10 cellular contexts compared by ENCODE assay signal in genomic region chr18:12679183-12679786, GRCh38. TPM values are rescaled to one million over a fixed set of nuclear protein-coding genes. Genes with fewer than 3 reads are reported as not detected.
DNase-seq lines count a peak whose midpoint lies in the region; ATAC-seq and TF ChIP-seq lines count a peak whose summit lies in the region.
"Had no signal": no experiment of that assay in that cellular context is flagged by ENCODE, and none has a peak within 500 bp of the region (broad histone marks: within the 10 kb centered on the region; RNA-seq: fewer than 3 reads in every experiment).

No MANE protein-coding gene starts in this region.

- TF ChIP-seq EP300 in upper lobe of left lung (IDR thresholded peaks at IDR 0.05), result no peak

- no peaks in the 10 kb centered on the region for H3K9me3 Mint-ChIP-seq in activated T-cell treated with anti-CD3 and anti-CD28 coated beads, Interleukin-2, amount 50 U/mL, for 4 hours
- no peaks in the 10 kb centered on the region for H3K9me3 Mint-ChIP-seq in MCF 10A (ENCODE audit: unreplicated experiment)

- BruUV-seq in MCF 10A (replicated peaks; lab: Mats Ljungman, UMichigan), result no TSS peak

- H3K36me3 ChIP-seq in lower lobe of right lung (peaks cover 42% of the 10 kb centered on the region), upper lobe of left lung (peaks cover 4 to 19% (median 5%) of the 10 kb centered on the region in 4 donors)

- H3K36me3 Mint-ChIP-seq in activated T-cell treated with anti-CD3 and anti-CD28 coated beads, Interleukin-2, amount 50 U/mL, for 4 hours (ENCODE audit: insufficient read depth), result peaks cover 21% of the 10 kb centered on the region
- peaks cover 62% of the 10 kb centered on the region for H3K36me3 Mint-ChIP-seq in MCF 10A (ENCODE audit: insufficient read depth, unreplicated experiment)

- POLR2A ChIA-PET in MCF 10A (lab: Yijun Ruan, JAX), result interaction anchor here (0.9 kb wide), 1 partner anchor 269 kb away, joined by 3 read pairs; the partner anchor contains the start of gene SEH1L

- H3K4me3 ChIP-seq in lower lobe of right lung (peak overlapping the region; percentile 33), upper lobe of left lung (peak overlapping the region in 3 of 4 donors; percentile 22 to 32 (median 24))

- peaks cover 9% of the 10 kb centered on the region for H3K4me1 Mint-ChIP-seq in activated T-cell treated with anti-CD3 and anti-CD28 coated beads, Interleukin-2, amount 50 U/mL, for 4 hours (ENCODE audit: low read depth)
- peaks cover 8% of the 10 kb centered on the region for H3K4me1 Mint-ChIP-seq in MCF 10A (ENCODE audit: insufficient read depth, unreplicated experiment)

- peak overlapping the region; percentile 46 for H3K4me3 Mint-ChIP-seq in activated T-cell treated with anti-CD3 and anti-CD28 coated beads, Interleukin-2, amount 50 U/mL, for 4 hours
- H3K4me3 Mint-ChIP-seq in MCF 10A (ENCODE audit: unreplicated experiment), result no peak overlapping the region

- DNase-seq in activated T-cell treated with anti-CD3 and anti-CD28 coated beads, Interleukin-2, amount 50 U/mL, for 4 hours, result no peak
- DNase-seq in activated T-cell treated with anti-CD3 and anti-CD28 coated beads, Interleukin-2, amount 50 U/mL, for 48 hours, result no peak
- DNase-seq in MCF 10A (ENCODE audit: unreplicated experiment), result peak; percentile 23
- DNase-seq in lower lobe of right lung, result peak; percentile 63
- peak in 1 of 2 donors; percentile 79 for DNase-seq in upper lobe of left lung

- intact Hi-C loops in MCF 10A (cut with micrococcal nuclease), result no loop called here
- intact Hi-C loops in lower lobe of right lung (cut with DNase I), result loop anchor here (10.0 kb wide), 1 partner anchor 284 kb away; no protein-coding TSS in a partner anchor

- H3K9me3 ChIP-seq in lower lobe of right lung (no peaks in the 10 kb centered on the region), upper lobe of left lung (no peaks in the 10 kb centered on the region)

- TF ChIP-seq CTCF in MCF 10A (IDR thresholded peaks at IDR 0.05; ENCODE audit: unreplicated experiment), result no peak
- no peak for TF ChIP-seq CTCF in lower lobe of right lung (IDR thresholded peaks at IDR 0.05)
- TF ChIP-seq CTCF in upper lobe of left lung (IDR thresholded peaks at IDR 0.05), result no peak

- H3K27me3 Mint-ChIP-seq in activated T-cell treated with anti-CD3 and anti-CD28 coated beads, Interleukin-2, amount 50 U/mL, for 4 hours (ENCODE audit: low read depth), result no peaks in the 10 kb centered on the region
- no peaks in the 10 kb centered on the region for H3K27me3 Mint-ChIP-seq in MCF 10A (ENCODE audit: insufficient read depth, unreplicated experiment)

- H3K4me1 ChIP-seq in lower lobe of right lung (peaks cover 16% of the 10 kb centered on the region), upper lobe of left lung (peaks cover 11 to 16% (median 13%) of the 10 kb centered on the region in 4 donors)

- whole genome bisulfite sequencing in upper lobe of left lung, 2 donors, result 8 to 18% methylated on average over 8 of the region's 8 CpGs

- H3K27ac Mint-ChIP-seq in MCF 10A (ENCODE audit: low read depth, unreplicated experiment), result no peak overlapping the region

- CTCF ChIA-PET in MCF 10A (lab: Yijun Ruan, JAX), result interaction anchor here (0.6 to 1.7 kb wide), 4 partner anchors 47 to 287 kb away, joined by 3 to 4 read pairs (median 3); no protein-coding TSS in a partner anchor

- H3K27me3 ChIP-seq in lower lobe of right lung (ENCODE audit: low read depth) (no peaks in the 10 kb centered on the region), upper lobe of left lung (no peaks in the 10 kb centered on the region)

- H3K27ac ChIP-seq in lower lobe of right lung, result peak overlapping the region; percentile 83
- peak overlapping the region; percentile 66 to 92 (median 75) for H3K27ac ChIP-seq in upper lobe of left lung
- H3K27ac ChIP-seq: C4-2B, HL-60 had no signal

- peak in 2 of 4 donors; percentile 63 to 67 for TF ChIP-seq POLR2A in upper lobe of left lung (IDR thresholded peaks at IDR 0.05)

- ATAC-seq in activated T-cell treated with anti-CD3 and anti-CD28 coated beads, Interleukin-2, amount 50 U/mL, for 4 hours, result no peak
- ATAC-seq in lower lobe of right lung, result peak; percentile 94 to 98
- ATAC-seq in upper lobe of left lung (ENCODE audit: low FRiP score in 2 of 2), result peak; percentile 87 to 91
- no peak for ATAC-seq in GM21367 (IDR thresholded peaks at IDR 0.05; ENCODE audit: unreplicated experiment)
- no peak for ATAC-seq in HG02763 (IDR thresholded peaks at IDR 0.05; ENCODE audit: unreplicated experiment)
- ATAC-seq in HG02678 (IDR thresholded peaks at IDR 0.05; ENCODE audit: unreplicated experiment), result no peak

RNA-seq across cellular contexts. Expression of gene SPIRE1, which starts 21.4 kb away (rescaled TPM):
- 1 to 10 TPM; 2.2 to 4.3 (median 3.2) TPM for total RNA-seq in activated T-cell treated with anti-CD3 and anti-CD28 coated beads, Interleukin-2, amount 50 U/mL, for 4 hours
- 64.8 and 78.2 TPM in 2 replicates for total RNA-seq in MCF 10A (2022)
- total RNA-seq in lower lobe of right lung, result 42.1 TPM
- total RNA-seq in upper lobe of left lung, result 10 to 100 TPM; 33.9 to 76.7 (median 59.6) TPM

RNA-seq across cellular contexts. Expression of gene CEP76, which starts 23.2 kb away (rescaled TPM):
- total RNA-seq in activated T-cell treated with anti-CD3 and anti-CD28 coated beads, Interleukin-2, amount 50 U/mL, for 4 hours, result 10 to 100 TPM; 11.1 to 12.3 (median 11.5) TPM
- total RNA-seq in MCF 10A (2022) (4.9 and 6.4 TPM in 2 replicates), lower lobe of right lung (5.0 TPM), upper lobe of left lung (10 to 100 TPM in 1 of 6 donors, 1 to 10 TPM in 5; 3.9 to 18.9 (median 5.4) TPM)

RNA-seq across cellular contexts. Expression of gene PSMG2, which starts 23.6 kb away (rescaled TPM):
- total RNA-seq in activated T-cell treated with anti-CD3 and anti-CD28 coated beads, Interleukin-2, amount 50 U/mL, for 4 hours, result 100 to 1,000 TPM in 1 of 3 donors, 10 to 100 TPM in 2; 96.9 to 103 (median 99.1) TPM
- total RNA-seq in MCF 10A (2022), result 88.6 and 100 TPM in 2 replicates
- total RNA-seq in lower lobe of right lung, result 75.0 TPM
- 10 to 100 TPM; 28.0 to 84.0 (median 62.6) TPM for total RNA-seq in upper lobe of left lung

Comparison
In these comparisons a context has a peak if more than half of its experiments do, and no peak if none do; other contexts are left out.
1. ATAC-seq: peak in lower lobe of right lung (2 of 2) and upper lobe of left lung (2 of 2); none in activated T-cell treated with anti-CD3 and anti-CD28 coated beads, Interleukin-2, amount 50 U/mL, for 4 hours (0 of 2), GM21367 (single experiment), HG02763 (single experiment) and HG02678 (single experiment).
2. DNase-seq: peak in MCF 10A (single experiment) and lower lobe of right lung (single experiment); none in activated T-cell treated with anti-CD3 and anti-CD28 coated beads, Interleukin-2, amount 50 U/mL, for 4 hours (single experiment) and activated T-cell treated with anti-CD3 and anti-CD28 coated beads, Interleukin-2, amount 50 U/mL, for 48 hours (0 of 2).